In genomic region chr4:16259531-16260246, GRCh38 we compare ENCODE assay signal across 13 cellular contexts.
A peak's percentile ranks its signal among the peaks of the same experiment; 100 is the strongest.
DNase-seq lines count a peak whose midpoint lies in the region; ATAC-seq and TF ChIP-seq lines count a peak whose summit lies in the region.
"Had no signal": no experiment of that assay in that cellular context is flagged by ENCODE, and none has a peak within 500 bp of the region (broad histone marks: within the 10 kb centered on the region; RNA-seq: fewer than 3 reads in every experiment).

No MANE protein-coding gene starts in this region.

- peak overlapping the region; percentile 19 for H3K4me3 Mint-ChIP-seq in activated T-cell treated with anti-CD3 and anti-CD28 coated beads, Interleukin-2, amount 50 U/mL, for 24 hours
- H3K4me3 Mint-ChIP-seq: CD8-positive, alpha-beta T cell had no signal

- H3K4me1 Mint-ChIP-seq in activated T-cell treated with anti-CD3 and anti-CD28 coated beads, Interleukin-2, amount 50 U/mL, for 24 hours (ENCODE audit: low read depth), result peaks cover 45% of the 10 kb centered on the region

- peak overlapping the region; percentile 90 for H3K27ac Mint-ChIP-seq in activated T-cell treated with anti-CD3 and anti-CD28 coated beads, Interleukin-2, amount 50 U/mL, for 24 hours
- H3K27ac Mint-ChIP-seq: CD8-positive, alpha-beta T cell had no signal

- ATAC-seq in GM21381 (IDR thresholded peaks at IDR 0.05; ENCODE audit: unreplicated experiment), result no peak
- ATAC-seq: body of pancreas; CD8-positive, alpha-beta T cell; HepG2 had no signal

- no peaks in the 10 kb centered on the region for H3K27me3 Mint-ChIP-seq in activated T-cell treated with anti-CD3 and anti-CD28 coated beads, Interleukin-2, amount 50 U/mL, for 24 hours

- TF ChIP-seq POLR2A in erythroblast (IDR thresholded peaks at IDR 0.05; ENCODE audit: low read length), result no peak

- H3K36me3 Mint-ChIP-seq in activated T-cell treated with anti-CD3 and anti-CD28 coated beads, Interleukin-2, amount 50 U/mL, for 24 hours (ENCODE audit: low read depth), result peaks cover 17% of the 10 kb centered on the region

- peak; percentile 37 for DNase-seq in CMK (ENCODE audit: low read depth)
- DNase-seq in activated T-cell treated with anti-CD3 and anti-CD28 coated beads, Interleukin-2, amount 50 U/mL, for 24 hours, result no peak
- DNase-seq in erythroblast (lab: John Stamatoyannopoulos, UW), result peak; percentile 28 to 70
- peak; percentile 53 for DNase-seq in stimulated activated CD4-positive, alpha-beta T cell treated with anti-CD3 and anti-CD28 coated beads, Interleukin-4, amount 100 ng/mL, for 24 hours
- no peak for DNase-seq in NCI-H526 (lab: John Stamatoyannopoulos, UW)
- DNase-seq in NOMO-1 treated with dmso at 0.1 percent for 144 hours (lab: John Stamatoyannopoulos, UW; ENCODE audit: unreplicated experiment), result no peak
- DNase-seq: body of pancreas; CD8-positive, alpha-beta T cell; effector CD8-positive, alpha-beta T cell; NCI-H1105 treated with DMSO at 0.1 percent for 48 hours; NCI-H2227 treated with DMSO at 0.1 percent for 48 hours had no signal

- H3K9me3 Mint-ChIP-seq in activated T-cell treated with anti-CD3 and anti-CD28 coated beads, Interleukin-2, amount 50 U/mL, for 24 hours, result no peaks in the 10 kb centered on the region

Comparison
In these comparisons a context has a peak if more than half of its experiments do, and no peak if none do; other contexts are left out.
1. DNase-seq: peak in CMK (single experiment), erythroblast (2 of 2) and stimulated activated CD4-positive, alpha-beta T cell treated with anti-CD3 and anti-CD28 coated beads, Interleukin-4, amount 100 ng/mL, for 24 hours (single experiment); none in activated T-cell treated with anti-CD3 and anti-CD28 coated beads, Interleukin-2, amount 50 U/mL, for 24 hours (single experiment), NCI-H526 (0 of 2) and NOMO-1 treated with dmso at 0.1 percent for 144 hours (single experiment).